13 cellular contexts compared by ENCODE assay signal in the genomic region with DNA sequence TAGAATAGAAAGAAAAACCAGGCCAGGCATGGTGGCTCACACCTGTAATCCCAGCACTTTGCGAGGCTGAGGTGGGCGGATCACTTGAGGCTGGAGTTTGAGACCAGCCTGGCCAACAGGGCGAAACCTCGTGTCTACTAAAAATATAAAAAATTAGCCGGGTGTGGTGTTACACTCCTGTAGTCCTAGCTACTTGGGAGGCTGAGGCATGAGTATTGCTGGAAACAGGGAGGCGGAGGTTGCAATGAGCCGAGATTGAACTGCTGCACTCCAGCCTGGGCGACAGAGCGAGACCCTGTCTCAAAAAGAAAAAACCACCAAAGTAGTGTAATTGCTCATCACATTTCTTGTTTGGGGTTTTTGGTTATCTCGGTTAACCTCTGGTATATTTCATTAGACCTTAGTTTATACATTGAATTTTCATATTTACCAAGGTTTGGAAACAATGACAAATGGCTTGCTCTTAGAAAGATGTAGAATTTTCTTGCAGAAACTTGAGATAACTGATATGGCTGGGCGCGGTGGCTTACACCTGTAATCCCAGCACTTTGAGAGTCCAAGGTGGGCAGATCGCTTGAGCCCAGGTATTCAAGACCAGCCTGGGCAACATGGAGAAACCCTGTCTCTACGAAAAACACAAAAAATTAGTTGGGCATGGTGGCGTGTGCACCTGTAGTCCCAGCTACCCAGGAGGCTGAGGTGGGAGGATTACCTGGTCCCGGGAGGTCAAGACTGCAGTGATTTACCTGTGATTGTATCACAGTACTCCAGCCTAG. TPM values are rescaled to one million over a fixed set of nuclear protein-coding genes. Genes with fewer than 3 reads are reported as not detected.
DNase-seq lines count a peak whose midpoint lies in the region; ATAC-seq and TF ChIP-seq lines count a peak whose summit lies in the region.
"Had no signal": no experiment of that assay in that cellular context is flagged by ENCODE, and none has a peak within 500 bp of the region (broad histone marks: within the 10 kb centered on the region; RNA-seq: fewer than 3 reads in every experiment).

No MANE protein-coding gene starts in this region.

- H3K27me3 Mint-ChIP-seq in activated naive CD8-positive, alpha-beta T cell treated with anti-CD3 and anti-CD28 coated beads, Interleukin-2, amount 50 U/mL, for 24 hours, result no peaks in the 10 kb centered on the region

- no peaks in the 10 kb centered on the region for H3K9me3 Mint-ChIP-seq in activated naive CD8-positive, alpha-beta T cell treated with anti-CD3 and anti-CD28 coated beads, Interleukin-2, amount 50 U/mL, for 24 hours

- no peak overlapping the region for H3K27ac Mint-ChIP-seq in activated naive CD8-positive, alpha-beta T cell treated with anti-CD3 and anti-CD28 coated beads, Interleukin-2, amount 50 U/mL, for 24 hours

- intact Hi-C loops in psoas muscle (cut with DNase I), result no loop called here

- ATAC-seq in GM19025 (IDR thresholded peaks at IDR 0.05; ENCODE audit: low read depth, unreplicated experiment) (peak; percentile 43), HG03025 (IDR thresholded peaks at IDR 0.05; ENCODE audit: low FRiP score, unreplicated experiment) (peak; percentile 51), psoas muscle (no peak)
- ATAC-seq in activated naive CD8-positive, alpha-beta T cell treated with anti-CD3 and anti-CD28 coated beads, Interleukin-2, amount 50 U/mL, for 24 hours, result peak; percentile 79

- H3K27me3 ChIP-seq in GM06990 (replicated peaks; ENCODE audit: control insufficient read depth, insufficient read depth, low read length) (no peaks in the 10 kb centered on the region), psoas muscle (ENCODE audit: insufficient read depth in 3 of 3, low read length in 2 of 3) (no peaks in the 10 kb centered on the region)
- H3K27me3 ChIP-seq: colonic mucosa had no signal

- H3K4me1 Mint-ChIP-seq in activated naive CD8-positive, alpha-beta T cell treated with anti-CD3 and anti-CD28 coated beads, Interleukin-2, amount 50 U/mL, for 24 hours, result peaks cover 32% of the 10 kb centered on the region

- DNase-seq in GM06990 (ENCODE audit: extremely low read depth, insufficient read length) (peak; percentile 74), psoas muscle (no peak), UCSD-AML1 (lab: John Stamatoyannopoulos, UW; ENCODE audit: unreplicated experiment) (no peak), medulla oblongata (ENCODE audit: extremely low spot score) (no peak)
- DNase-seq in activated naive CD8-positive, alpha-beta T cell treated with anti-CD3 and anti-CD28 coated beads, Interleukin-2, amount 50 U/mL, for 24 hours, result no peak
- no peak for DNase-seq in activated CD4-positive, alpha-beta T cell treated with anti-CD3 and anti-CD28 coated beads for 1 hour
- DNase-seq: activated CD4-positive, alpha-beta T cell treated with anti-CD3 and anti-CD28 coated beads, Interleukin-2, amount 50 U/mL, for 1 hour; colonic mucosa; DMS153; hippocampal formation; PC-3 had no signal

- WGBS in psoas muscle, 3 donors, result 91 to 94% (median 93%) methylated on average over 16 of the region's 16 CpGs

- H3K36me3 Mint-ChIP-seq in activated naive CD8-positive, alpha-beta T cell treated with anti-CD3 and anti-CD28 coated beads, Interleukin-2, amount 50 U/mL, for 24 hours (ENCODE audit: low read depth), result peaks cover 28% of the 10 kb centered on the region

- no peaks in the 10 kb centered on the region for H3K9me3 ChIP-seq in psoas muscle
- H3K9me3 ChIP-seq: colonic mucosa had no signal

- no peak overlapping the region for H3K27ac ChIP-seq in psoas muscle
- H3K27ac ChIP-seq: colonic mucosa had no signal

- no peak overlapping the region for H3K4me3 ChIP-seq in GM06990 (replicated peaks; ENCODE audit: low read depth, low read length)
- H3K4me3 ChIP-seq in psoas muscle, result no peak overlapping the region
- H3K4me3 ChIP-seq: colonic mucosa had no signal

- TF ChIP-seq CTCF in GM06990 (IDR thresholded peaks at IDR 0.05; ENCODE audit: insufficient read depth, low read length, poor library complexity, severe bottlenecking) (no peak), psoas muscle (IDR thresholded peaks at IDR 0.05) (no peak)

- H3K4me3 Mint-ChIP-seq in activated naive CD8-positive, alpha-beta T cell treated with anti-CD3 and anti-CD28 coated beads, Interleukin-2, amount 50 U/mL, for 24 hours, result peak overlapping the region; percentile 11

- peaks cover 4% of the 10 kb centered on the region for H3K4me1 ChIP-seq in psoas muscle

- H3K36me3 ChIP-seq in GM06990 (ENCODE audit: control insufficient read depth, insufficient read depth, low read length) (no peaks in the 10 kb centered on the region; the same call in 1 of the 2 replicates), psoas muscle (ENCODE audit: insufficient read depth in 1 of 2, low read depth in 1 of 2) (peaks cover 0 to 49% of the 10 kb centered on the region in 2 donors)
- H3K36me3 ChIP-seq: colonic mucosa had no signal

RNA-seq across cellular contexts. Expression of gene ITCH, which starts 14.2 kb away (rescaled TPM):
- 10 to 100 TPM; 36.9 to 50.3 (median 41.7) TPM for total RNA-seq in psoas muscle
- 10 to 100 TPM; 10.1 to 35.1 (median 14.4) TPM for polyA plus RNA-seq in psoas muscle

Comparison
In these comparisons a context has a peak if more than half of its experiments do, and no peak if none do; other contexts are left out.
1. ATAC-seq: peak in GM19025 (single experiment), HG03025 (single experiment) and activated naive CD8-positive, alpha-beta T cell treated with anti-CD3 and anti-CD28 coated beads, Interleukin-2, amount 50 U/mL, for 24 hours (single experiment); none in psoas muscle (0 of 4).